In the genomic region with DNA sequence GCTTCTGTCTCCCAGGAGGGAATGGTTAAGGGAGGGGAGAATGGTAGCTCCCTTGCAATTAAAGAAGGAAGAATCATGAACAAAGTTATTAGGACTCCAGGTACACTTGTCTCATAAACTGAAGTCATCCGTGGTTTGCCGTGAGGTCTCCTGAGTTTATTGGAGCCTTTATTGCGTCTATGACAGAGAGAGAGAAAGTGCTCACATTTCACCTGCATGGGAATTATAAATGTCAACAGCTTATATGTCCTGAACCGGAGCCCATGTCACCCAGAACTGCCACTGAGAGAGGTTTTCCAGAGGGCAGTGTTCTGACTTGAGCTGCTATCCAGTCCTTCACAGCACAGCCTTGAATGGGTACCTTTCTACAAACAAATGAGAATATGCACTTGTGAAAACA, we compare ENCODE assay signal across 18 cellular contexts.
DNase-seq lines count a peak whose midpoint lies in the region; ATAC-seq and TF ChIP-seq lines count a peak whose summit lies in the region.
"Had no signal": no experiment of that assay in that cellular context is flagged by ENCODE, and none has a peak within 500 bp of the region (broad histone marks: within the 10 kb centered on the region; RNA-seq: fewer than 3 reads in every experiment).

No MANE protein-coding gene starts in this region.

- peak overlapping the region; percentile 51; the same call in 1 of the 2 replicates for H3K27ac ChIP-seq in Panc1 (ENCODE audit: low read length)
- peak overlapping the region; percentile 77 for H3K27ac ChIP-seq in skeletal muscle tissue (ENCODE audit: low read depth, low read length)
- H3K27ac ChIP-seq in effector memory CD4-positive, alpha-beta T cell (ENCODE audit: insufficient read depth, low read length, poor library complexity, severe bottlenecking) = no peak overlapping the region

- no peak for DNase-seq in Right ventricle myocardium superior
- DNase-seq in left cardiac atrium = no peak
- DNase-seq in Panc1 (ENCODE audit: low read depth, low spot score) = no peak
- DNase-seq in left colon = no peak
- DNase-seq in NCI-H2107 treated with DMSO at 0.1 percent for 48 hours (lab: John Stamatoyannopoulos, UW; ENCODE audit: unreplicated experiment) = no peak
- no peak for DNase-seq in effector memory CD4-positive, alpha-beta T cell
- DNase-seq in stimulated activated CD4-positive, alpha-beta T cell treated with anti-CD3 and anti-CD28 coated beads, Interleukin-15, amount 100 ng/mL, for 24 hours = no peak
- DNase-seq: Calu3, GF-D8, HCEC 1CT, NCI-H1105, NCI-H1694, NCI-H510A treated with DMSO at 0.1 percent for 48 hours, NCI-H82 had no signal

- no peak overlapping the region for H3K4me3 ChIP-seq in Panc1 (ENCODE audit: low read depth in 2 of 2, low read length in 2 of 2)
- H3K4me3 ChIP-seq in skeletal muscle tissue (ENCODE audit: low read length in 3 of 3) = no peak overlapping the region
- no peak overlapping the region for H3K4me3 ChIP-seq in effector memory CD4-positive, alpha-beta T cell (ENCODE audit: insufficient read depth, low read depth, low read length, poor library complexity, severe bottlenecking)
- H3K4me3 ChIP-seq: A549, GM23338 had no signal

- ATAC-seq in Right ventricle myocardium superior (ENCODE audit: poor library complexity) (peak; percentile 61), left cardiac atrium (no peak), Panc1 (no peak), left colon (peak; percentile 94)
- ATAC-seq: A549; CD8-positive, alpha-beta T cell; GM23338 had no signal

- intact Hi-C loops in Right ventricle myocardium superior (cut with DNase I) (no loop called here), left cardiac atrium (cut with DNase I) (no loop called here), Panc1 (cut with micrococcal nuclease; ENCODE audit: unreplicated experiment) (no loop called here), left colon (cut with DNase I, micrococcal nuclease) (no loop called here)

- H3K36me3 ChIP-seq in Panc1 (ENCODE audit: control insufficient read depth, insufficient read depth, low read length) (no peaks in the 10 kb centered on the region), skeletal muscle tissue (ENCODE audit: control insufficient read depth in 3 of 3, insufficient read depth in 3 of 3, low read length in 3 of 3) (peaks cover 17 to 23% (median 19%) of the 10 kb centered on the region in 3 donors)
- H3K36me3 ChIP-seq in effector memory CD4-positive, alpha-beta T cell (ENCODE audit: control insufficient read depth, insufficient read depth, low read length) = peaks cover 71% of the 10 kb centered on the region

- no peak for TF ChIP-seq CTCF in Panc1 (IDR thresholded peaks at IDR 0.05)

- peaks cover 2% of the 10 kb centered on the region; the same call in 1 of the 2 replicates for H3K4me1 ChIP-seq in Panc1 (ENCODE audit: control insufficient read depth, insufficient read depth, low read length)
- H3K4me1 ChIP-seq in skeletal muscle tissue (ENCODE audit: control insufficient read depth in 3 of 3, insufficient read depth in 3 of 3, low read length in 3 of 3) = peaks cover 74 to 94% (median 85%) of the 10 kb centered on the region in 3 donors
- no peaks in the 10 kb centered on the region for H3K4me1 ChIP-seq in effector memory CD4-positive, alpha-beta T cell (ENCODE audit: control insufficient read depth, insufficient read depth, low read length, poor library complexity, severe bottlenecking)
- H3K4me1 ChIP-seq: A549 had no signal

- H3K9me3 ChIP-seq in Panc1 (ENCODE audit: control insufficient read depth, insufficient read depth, low read depth, low read length) = no peaks in the 10 kb centered on the region
- H3K9me3 ChIP-seq in skeletal muscle tissue (ENCODE audit: control insufficient read depth in 3 of 3, low read length in 3 of 3) = no peaks in the 10 kb centered on the region
- no peaks in the 10 kb centered on the region for H3K9me3 ChIP-seq in effector memory CD4-positive, alpha-beta T cell (ENCODE audit: control insufficient read depth, low read length)
- H3K9me3 ChIP-seq: A549 had no signal

- CTCF ChIA-PET in Panc1 (lab: Charles Lee) = no interaction called here

- POLR2A ChIA-PET in Panc1 (lab: Charles Lee) = no interaction called here

- H3K9ac ChIP-seq in skeletal muscle tissue (ENCODE audit: low read depth in 1 of 3, low read length in 3 of 3) = peak overlapping the region in 2 of 3 donors; percentile 70 to 73

- BruUV-seq in Panc1 (replicated peaks; lab: Mats Ljungman, UMichigan) = no TSS peak

- H3K27me3 ChIP-seq in Panc1 (ENCODE audit: control insufficient read depth, insufficient read depth, low read length) = no peaks in the 10 kb centered on the region
- H3K27me3 ChIP-seq in skeletal muscle tissue (ENCODE audit: control insufficient read depth in 3 of 3, insufficient read depth in 3 of 3, low read length in 3 of 3) = no peaks in the 10 kb centered on the region
- no peaks in the 10 kb centered on the region for H3K27me3 ChIP-seq in effector memory CD4-positive, alpha-beta T cell (replicated peaks; ENCODE audit: control insufficient read depth, insufficient read depth, low read length, poor library complexity, severe bottlenecking)

- in situ Hi-C loops in Panc1 (cut with HindIII; ENCODE audit: low pct_unique_long_range_greater_than_20kb, low sequenced_read_pairs) = no loop called here

Comparison
In these comparisons a context has a peak if more than half of its experiments do, and no peak if none do; other contexts are left out.
1. ATAC-seq: peak in Right ventricle myocardium superior (single experiment) and left colon (single experiment); none in left cardiac atrium (0 of 2) and Panc1 (single experiment).